In genomic region chr1:151143986-151144385, GRCh38 we compare ENCODE assay signal across 1 cellular context.
TF ChIP-seq lines count a peak whose summit lies in the region.

No MANE protein-coding gene starts in this region.

TF ChIP-seq in SK-N-SH, 30 proteins besides CTCF, POLR2A, EP300 and RAD21:
- TF ChIP-seq USF2 (IDR thresholded peaks at IDR 0.05; ENCODE audit: borderline replicate concordance, low read depth, low read length) (no peak), TAF1 (IDR thresholded peaks at IDR 0.05; ENCODE audit: borderline replicate concordance, low read depth, low read length) (no peak), SMC3 (IDR thresholded peaks at IDR 0.05; ENCODE audit: low read depth, low read length) (no peak), MEF2A (IDR thresholded peaks at IDR 0.05; ENCODE audit: borderline replicate concordance, low read depth) (no peak), RXRA (IDR thresholded peaks at IDR 0.05; ENCODE audit: borderline replicate concordance, low read depth) (no peak), TCF12 (IDR thresholded peaks at IDR 0.05) (no peak), FOXJ3 (CRISPR knock-in tag; IDR thresholded peaks at IDR 0.05) (no peak), NFIC (IDR thresholded peaks at IDR 0.05; ENCODE audit: borderline replicate concordance) (no peak), ZBTB33 (IDR thresholded peaks at IDR 0.05; ENCODE audit: borderline replicate concordance, low read depth) (no peak), CHD2 (IDR thresholded peaks at IDR 0.05; ENCODE audit: low read length, partially characterized antibody) (no peak), FOSL2 (IDR thresholded peaks at IDR 0.05; ENCODE audit: borderline replicate concordance, low read depth) (no peak), GABPA (IDR thresholded peaks at IDR 0.05; ENCODE audit: low read depth) (no peak), POLR2AphosphoS5 (IDR thresholded peaks at IDR 0.05; ENCODE audit: low read depth, low read length) (no peak), RCOR1 (IDR thresholded peaks at IDR 0.05; ENCODE audit: low read length) (no peak), REST (IDR thresholded peaks at IDR 0.05; ENCODE audit: low read depth, low read length) (no peak), RFX5 (IDR thresholded peaks at IDR 0.05; ENCODE audit: low read length) (no peak)
- TF ChIP-seq, protein P1, sequence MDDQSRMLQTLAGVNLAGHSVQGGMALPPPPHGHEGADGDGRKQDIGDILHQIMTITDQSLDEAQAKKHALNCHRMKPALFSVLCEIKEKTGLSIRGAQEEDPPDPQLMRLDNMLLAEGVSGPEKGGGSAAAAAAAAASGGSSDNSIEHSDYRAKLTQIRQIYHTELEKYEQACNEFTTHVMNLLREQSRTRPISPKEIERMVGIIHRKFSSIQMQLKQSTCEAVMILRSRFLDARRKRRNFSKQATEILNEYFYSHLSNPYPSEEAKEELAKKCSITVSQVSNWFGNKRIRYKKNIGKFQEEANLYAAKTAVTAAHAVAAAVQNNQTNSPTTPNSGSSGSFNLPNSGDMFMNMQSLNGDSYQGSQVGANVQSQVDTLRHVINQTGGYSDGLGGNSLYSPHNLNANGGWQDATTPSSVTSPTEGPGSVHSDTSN (IDR thresholded peaks at IDR 0.05) = no peak
